ENCODE assay signal across 22 cellular contexts in genomic region chr3:96017556-96017955, GRCh38.
"Had no signal": no experiment of that assay in that cellular context is flagged by ENCODE, and none has a peak within 500 bp of the region (broad histone marks: within the 10 kb centered on the region; RNA-seq: fewer than 3 reads in every experiment).

No MANE protein-coding gene starts in this region.

- ATAC-seq: left cardiac atrium; left lung; naive thymus-derived CD8-positive, alpha-beta T cell; right lobe of liver; stimulated activated naive CD8-positive, alpha-beta T cell treated with anti-CD3 and anti-CD28 coated beads, Interleukin-15, amount 100 ng/mL, for 72 hours; upper lobe of right lung had no signal

- H3K27ac ChIP-seq: coronary artery, esophagus squamous epithelium, left lung, ovary, right lobe of liver, thoracic aorta, tibial nerve, upper lobe of right lung, uterus had no signal

- DNase-seq: dermis blood vessel endothelial cell; effector memory CD4-positive, alpha-beta T cell; esophagus squamous epithelium; kidney; left cardiac atrium; left lung; mesendoderm; naive thymus-derived CD8-positive, alpha-beta T cell; nephron progenitor cell; occipital lobe; ovary; right lobe of liver; small intestine; stimulated activated CD4-positive, alpha-beta T cell treated with anti-CD3 and anti-CD28 coated beads, Interleukin-15, amount 100 ng/mL, for 24 hours; stimulated activated CD4-positive, alpha-beta T cell treated with anti-CD3 and anti-CD28 coated beads, Interleukin-2, amount 100 ng/mL, for 48 hours; stimulated activated naive CD4-positive, alpha-beta T cell; stimulated activated naive CD8-positive, alpha-beta T cell treated with anti-CD3 and anti-CD28 coated beads, Interleukin-15, amount 100 ng/mL, for 72 hours; upper lobe of right lung; uterus had no signal
